25 cellular contexts compared by ENCODE assay signal in the genomic region with DNA sequence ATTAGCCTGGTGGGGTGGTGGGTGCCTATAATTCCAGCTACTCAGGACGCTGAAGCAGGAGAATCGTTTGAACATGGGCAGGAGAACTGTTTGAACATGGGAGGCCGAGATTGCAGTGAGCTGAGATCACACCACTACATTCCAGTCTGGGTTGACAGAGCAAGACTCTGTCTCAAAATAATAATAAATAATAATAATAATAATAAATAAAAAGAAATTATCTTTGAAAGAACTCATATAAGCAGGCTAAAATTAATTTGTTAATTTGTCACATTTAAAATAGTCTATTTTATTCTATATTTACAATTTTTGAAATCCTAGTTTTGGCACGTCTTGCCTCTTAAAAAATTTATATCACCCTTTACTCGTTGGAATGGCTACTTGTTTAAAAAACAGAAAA. TPM values are rescaled to one million over a fixed set of nuclear protein-coding genes. Genes with fewer than 3 reads are reported as not detected.
DNase-seq lines count a peak whose midpoint lies in the region; ATAC-seq and TF ChIP-seq lines count a peak whose summit lies in the region.
"Had no signal": no experiment of that assay in that cellular context is flagged by ENCODE, and none has a peak within 500 bp of the region (broad histone marks: within the 10 kb centered on the region; RNA-seq: fewer than 3 reads in every experiment).

No MANE protein-coding gene starts in this region.

- peak overlapping the region; percentile 70 for H3K27ac ChIP-seq in effector memory CD4-positive, alpha-beta T cell (ENCODE audit: insufficient read depth, low read length, poor library complexity, severe bottlenecking)
- no peak overlapping the region for H3K27ac ChIP-seq in heart right ventricle
- H3K27ac ChIP-seq: C4-2B, lower lobe of right lung had no signal

- no peaks in the 10 kb centered on the region for H3K27me3 ChIP-seq in effector memory CD4-positive, alpha-beta T cell (replicated peaks; ENCODE audit: control insufficient read depth, insufficient read depth, low read length, poor library complexity, severe bottlenecking)
- H3K27me3 ChIP-seq in heart right ventricle: peaks cover 0 to 28% (median 14%) of the 10 kb centered on the region in 7 donors

- H3K36me3 ChIP-seq in effector memory CD4-positive, alpha-beta T cell (ENCODE audit: control insufficient read depth, insufficient read depth, low read length): peaks cover 21% of the 10 kb centered on the region
- H3K36me3 ChIP-seq in heart right ventricle: no peaks in the 10 kb centered on the region
- H3K36me3 ChIP-seq: lower lobe of right lung had no signal

- peaks cover 99% of the 10 kb centered on the region for H3K4me1 Mint-ChIP-seq in stimulated activated naive CD8-positive, alpha-beta T cell treated with anti-CD3 and anti-CD28 coated beads, Interleukin-15, Interleukin-2, amounts not matched to agents 100 ng/mL and 50 ng/mL, for 24 hours (ENCODE audit: low read depth)
- peaks cover 92% of the 10 kb centered on the region for H3K4me1 Mint-ChIP-seq in activated CD8-positive, alpha-beta T cell treated with anti-CD3 and anti-CD28 coated beads, Interleukin-2, amount 10 ng/mL, durations not matched to agents 7 days and 5 days (ENCODE audit: low read depth)
- peaks cover 99% of the 10 kb centered on the region for H3K4me1 Mint-ChIP-seq in stimulated activated naive CD8-positive, alpha-beta T cell treated with anti-CD3 and anti-CD28 coated beads, Interleukin-15, amount 100 ng/mL, for 72 hours

- H3K9me3 Mint-ChIP-seq in stimulated activated naive CD8-positive, alpha-beta T cell treated with anti-CD3 and anti-CD28 coated beads, Interleukin-15, Interleukin-2, amounts not matched to agents 100 ng/mL and 50 ng/mL, for 24 hours: no peaks in the 10 kb centered on the region
- H3K9me3 Mint-ChIP-seq in activated CD8-positive, alpha-beta T cell treated with anti-CD3 and anti-CD28 coated beads, Interleukin-2, amount 10 ng/mL, durations not matched to agents 7 days and 5 days (ENCODE audit: insufficient read depth): no peaks in the 10 kb centered on the region
- no peaks in the 10 kb centered on the region for H3K9me3 Mint-ChIP-seq in stimulated activated naive CD8-positive, alpha-beta T cell treated with anti-CD3 and anti-CD28 coated beads, Interleukin-15, amount 100 ng/mL, for 72 hours
- H3K9me3 Mint-ChIP-seq: central memory CD8-positive, alpha-beta T cell; HFFc6; type B pancreatic cell had no signal

- H3K4me3 Mint-ChIP-seq in stimulated activated naive CD8-positive, alpha-beta T cell treated with anti-CD3 and anti-CD28 coated beads, Interleukin-15, Interleukin-2, amounts not matched to agents 100 ng/mL and 50 ng/mL, for 24 hours: peak overlapping the region; percentile 73
- H3K4me3 Mint-ChIP-seq in activated CD8-positive, alpha-beta T cell treated with anti-CD3 and anti-CD28 coated beads, Interleukin-2, amount 10 ng/mL, durations not matched to agents 7 days and 5 days: peak overlapping the region; percentile 40
- H3K4me3 Mint-ChIP-seq in stimulated activated naive CD8-positive, alpha-beta T cell treated with anti-CD3 and anti-CD28 coated beads, Interleukin-15, amount 100 ng/mL, for 72 hours: peak overlapping the region; percentile 83 to 87
- H3K4me3 Mint-ChIP-seq: HFFc6, type B pancreatic cell had no signal

- no peaks in the 10 kb centered on the region for H3K27me3 Mint-ChIP-seq in stimulated activated naive CD8-positive, alpha-beta T cell treated with anti-CD3 and anti-CD28 coated beads, Interleukin-15, Interleukin-2, amounts not matched to agents 100 ng/mL and 50 ng/mL, for 24 hours
- H3K27me3 Mint-ChIP-seq in activated CD8-positive, alpha-beta T cell treated with anti-CD3 and anti-CD28 coated beads, Interleukin-2, amount 10 ng/mL, durations not matched to agents 7 days and 5 days (ENCODE audit: low read depth): no peaks in the 10 kb centered on the region
- no peaks in the 10 kb centered on the region for H3K27me3 Mint-ChIP-seq in stimulated activated naive CD8-positive, alpha-beta T cell treated with anti-CD3 and anti-CD28 coated beads, Interleukin-15, amount 100 ng/mL, for 72 hours
- H3K27me3 Mint-ChIP-seq: central memory CD8-positive, alpha-beta T cell had no signal

- peaks cover 70% of the 10 kb centered on the region for H3K4me1 ChIP-seq in effector memory CD4-positive, alpha-beta T cell (ENCODE audit: control insufficient read depth, insufficient read depth, low read length, poor library complexity, severe bottlenecking)
- no peaks in the 10 kb centered on the region for H3K4me1 ChIP-seq in heart right ventricle

- CTCF ChIA-PET in activated CD8-positive, alpha-beta T cell treated with anti-CD3 and anti-CD28 coated beads, Interleukin-2, amount 10 ng/mL, durations not matched to agents 7 days and 5 days (lab: Charles Lee): interaction anchor here (2.4 to 3.5 kb wide), 2 partner anchors 9 to 16 kb away, joined by 7 to 15 read pairs; no protein-coding TSS in a partner anchor

- peak overlapping the region; percentile 96 for H3K27ac Mint-ChIP-seq in stimulated activated naive CD8-positive, alpha-beta T cell treated with anti-CD3 and anti-CD28 coated beads, Interleukin-15, Interleukin-2, amounts not matched to agents 100 ng/mL and 50 ng/mL, for 24 hours
- H3K27ac Mint-ChIP-seq in activated CD8-positive, alpha-beta T cell treated with anti-CD3 and anti-CD28 coated beads, Interleukin-2, amount 10 ng/mL, durations not matched to agents 7 days and 5 days: peak overlapping the region; percentile 94
- peak overlapping the region; percentile 53 to 99 for H3K27ac Mint-ChIP-seq in stimulated activated naive CD8-positive, alpha-beta T cell treated with anti-CD3 and anti-CD28 coated beads, Interleukin-15, amount 100 ng/mL, for 72 hours
- H3K27ac Mint-ChIP-seq: HFFc6 had no signal

- no peak for TF ChIP-seq CTCF in heart right ventricle (IDR thresholded peaks at IDR 0.05)

- intact Hi-C loops in heart right ventricle (cut with DNase I): no loop called here

- WGBS in heart right ventricle, 2 donors: 84 to 85% methylated on average over 5 of the region's 5 CpGs

- H3K36me3 Mint-ChIP-seq in stimulated activated naive CD8-positive, alpha-beta T cell treated with anti-CD3 and anti-CD28 coated beads, Interleukin-15, Interleukin-2, amounts not matched to agents 100 ng/mL and 50 ng/mL, for 24 hours (ENCODE audit: low read depth): peaks cover 68% of the 10 kb centered on the region
- peaks cover 79% of the 10 kb centered on the region for H3K36me3 Mint-ChIP-seq in activated CD8-positive, alpha-beta T cell treated with anti-CD3 and anti-CD28 coated beads, Interleukin-2, amount 10 ng/mL, durations not matched to agents 7 days and 5 days (ENCODE audit: low read depth)
- H3K36me3 Mint-ChIP-seq: type B pancreatic cell had no signal

- ATAC-seq in stimulated activated naive CD8-positive, alpha-beta T cell treated with anti-CD3 and anti-CD28 coated beads, Interleukin-15, Interleukin-2, amounts not matched to agents 100 U/mL and 50 U/mL, for 24 hours: no peak
- no peak for ATAC-seq in activated CD8-positive, alpha-beta T cell treated with anti-CD3 and anti-CD28 coated beads, Interleukin-2, amount 10 ng/mL, durations not matched to agents 7 days and 5 days
- no peak for ATAC-seq in stimulated activated naive CD8-positive, alpha-beta T cell treated with anti-CD3 and anti-CD28 coated beads, Interleukin-15, amount 100 ng/mL, for 72 hours
- no peak for ATAC-seq in heart right ventricle
- ATAC-seq: lower lobe of right lung had no signal

- H3K4me3 ChIP-seq in effector memory CD4-positive, alpha-beta T cell (ENCODE audit: insufficient read depth, low read depth, low read length, poor library complexity, severe bottlenecking): no peak overlapping the region
- H3K4me3 ChIP-seq in heart right ventricle: no peak overlapping the region
- H3K4me3 ChIP-seq: lower lobe of right lung had no signal

- POLR2A ChIA-PET in activated CD8-positive, alpha-beta T cell treated with anti-CD3 and anti-CD28 coated beads, Interleukin-2, amount 10 ng/mL, durations not matched to agents 7 days and 5 days (lab: Charles Lee): interaction anchor here (1.5 kb wide), 1 partner anchor 27 kb away, joined by 6 read pairs; the partner anchor contains the start of gene CD247

- DNase-seq in stimulated activated naive CD8-positive, alpha-beta T cell treated with anti-CD3 and anti-CD28 coated beads, Interleukin-15, Interleukin-2, amounts not matched to agents 100 U/mL and 50 U/mL, for 24 hours: no peak
- no peak for DNase-seq in activated CD8-positive, alpha-beta T cell treated with anti-CD3 and anti-CD28 coated beads, Interleukin-2, amount 10 ng/mL, durations not matched to agents 7 days and 5 days
- no peak for DNase-seq in effector memory CD4-positive, alpha-beta T cell
- no peak for DNase-seq in stimulated activated naive CD8-positive, alpha-beta T cell treated with anti-CD3 and anti-CD28 coated beads, Interleukin-15, amount 100 ng/mL, for 72 hours
- no peak for DNase-seq in heart right ventricle
- DNase-seq in NCI-H1048 (lab: John Stamatoyannopoulos, UW): no peak
- DNase-seq in NCI-H82 (lab: John Stamatoyannopoulos, UW): no peak
- DNase-seq: activated gamma-delta T cell treated with Interleukin-2 at 50 U/mL for 16 hours, dermis blood vessel endothelial cell, glutamatergic neuron, HFFc6, IMR-90, kidney glomerular epithelial cell, lower lobe of right lung, NCI-H1092 treated with DMSO at 0.1 percent for 48 hours, NCI-H2029, NCI-H2227 treated with DMSO at 0.1 percent for 48 hours, NCI-H69, nucleus accumbens, RPMI8226 had no signal

- H3K9me3 ChIP-seq in effector memory CD4-positive, alpha-beta T cell (ENCODE audit: control insufficient read depth, low read length): no peaks in the 10 kb centered on the region
- H3K9me3 ChIP-seq in heart right ventricle: no peaks in the 10 kb centered on the region
- H3K9me3 ChIP-seq: lower lobe of right lung had no signal

RNA-seq across cellular contexts. Expression of gene CD247, which starts 27.6 kb away (rescaled TPM):
- total RNA-seq in activated CD8-positive, alpha-beta T cell treated with anti-CD3 and anti-CD28 coated beads, Interleukin-2, amount 10 ng/mL, durations not matched to agents 7 days and 5 days: 100 to 1,000 TPM; 243 to 251 TPM
- total RNA-seq in heart right ventricle: 1 to 10 TPM in 2 of 10 donors, under 1 TPM in 7, not detected in 1; 0.31 to 6.5 (median 0.74) TPM
- under 1 TPM; 0.39 to 0.66 TPM for polyA plus RNA-seq in heart right ventricle
- total RNA-seq: dermis blood vessel endothelial cell, endothelial cell of umbilical vein, HFFc6, IMR-90 had no signal
- polyA plus RNA-seq: endothelial cell of umbilical vein, IMR-90 had no signal

Comparison
In these comparisons a context has a peak if more than half of its experiments do, and no peak if none do; other contexts are left out.
1. RNA of gene CD247, which starts 27.6 kb away (total RNA-seq): 243 to 251 TPM in activated CD8-positive, alpha-beta T cell treated with anti-CD3 and anti-CD28 coated beads, Interleukin-2, amount 10 ng/mL, durations not matched to agents 7 days and 5 days; 0.31 to 6.5 TPM in heart right ventricle; every median in the first group is over 10 times any median in the second.
2. Peak in every context shown above with its lines, with median percentiles within 50 percentile points of each other: H3K27ac Mint-ChIP-seq and H3K4me3 Mint-ChIP-seq.